ENCODE assay signal across 24 cellular contexts in genomic region chr14:56280843-56281242, GRCh38.
DNase-seq lines count a peak whose midpoint lies in the region; FAIRE-seq and TF ChIP-seq lines count a peak whose summit lies in the region.
"Had no signal": no experiment of that assay in that cellular context is flagged by ENCODE, and none has a peak within 500 bp of the region (broad histone marks: within the 10 kb centered on the region; RNA-seq: fewer than 3 reads in every experiment).

No MANE protein-coding gene starts in this region.

- no peaks in the 10 kb centered on the region for H3K36me3 ChIP-seq in PC-9 (ENCODE audit: low read depth)
- H3K36me3 ChIP-seq: transverse colon, WERI-Rb-1 had no signal

- no peaks in the 10 kb centered on the region for H3K9me2 ChIP-seq in PC-9 (ENCODE audit: insufficient read depth)

- FAIRE-seq in G401.6 (lab: Jason Lieb, UNC), result peak; percentile 34

- H3K9me3 ChIP-seq in PC-9 (ENCODE audit: insufficient read depth, low read depth), result no peaks in the 10 kb centered on the region
- H3K9me3 ChIP-seq: transverse colon had no signal

- no peaks in the 10 kb centered on the region for H3K27me3 ChIP-seq in PC-9 (ENCODE audit: insufficient read depth, low read depth)
- H3K27me3 ChIP-seq: transverse colon had no signal

- H3K4me3 ChIP-seq in PC-9 (no peak overlapping the region), fibroblast of mammary gland (ENCODE audit: control insufficient read depth, low read depth, low read length) (no peak overlapping the region), retinal pigment epithelial cell (ENCODE audit: low read length) (no peak overlapping the region)
- H3K4me3 ChIP-seq: transverse colon had no signal

- no peak overlapping the region for H2AFZ ChIP-seq in PC-9

- DNase-seq in PC-9, result no peak
- DNase-seq in fibroblast of mammary gland (ENCODE audit: low read depth), result no peak
- DNase-seq in retinal pigment epithelial cell (ENCODE audit: low read depth), result no peak
- DNase-seq in D341Med (ENCODE audit: low spot score), result no peak
- DNase-seq in NCI-H1105 treated with DMSO at 0.1 percent for 48 hours (lab: John Stamatoyannopoulos, UW), result no peak
- no peak for DNase-seq in hypothalamus (lab: John Stamatoyannopoulos, UW)
- DNase-seq: activated CD4-positive, alpha-beta T cell treated with anti-CD3 and anti-CD28 coated beads, Interleukin-2, amount 50 U/mL, for 48 hours; activated naive CD4-positive, alpha-beta T cell; activated T-cell treated with anti-CD3 and anti-CD28 coated beads for 4 hours; amniotic stem cell; C1 segment of cervical spinal cord; cerebellar nuclear complex; foreskin melanocyte; kidney glomerular epithelial cell; mammary epithelial cell; naive B cell; NCI-H1092 treated with DMSO at 0.1 percent for 48 hours; NCI-H2107; NCI-H526; stimulated activated CD4-positive, alpha-beta T cell treated with anti-CD3 and anti-CD28 coated beads, Interleukin-2, amount 100 ng/mL, for 48 hours; T-helper 2 cell; transverse colon; WERI-Rb-1 had no signal

- no peak overlapping the region for H3K27ac ChIP-seq in PC-9
- H3K27ac ChIP-seq: transverse colon, WERI-Rb-1 had no signal

- H3K4me2 ChIP-seq in PC-9, result no peak overlapping the region

- intact Hi-C loops in PC-9 (cut with micrococcal nuclease; ENCODE audit: unreplicated experiment), result no loop called here

- TF ChIP-seq CTCF in PC-9 (conservative IDR thresholded peaks at IDR 0.05) (0 out of 2 replicates have a peak, but pooled peaks have one; percentile 7), fibroblast of mammary gland (conservative IDR thresholded peaks at IDR 0.05; ENCODE audit: control insufficient read depth, insufficient read depth, low read depth, low read length) (peak; percentile 11), retinal pigment epithelial cell (conservative IDR thresholded peaks at IDR 0.05; ENCODE audit: low read depth, low read length) (peak; percentile 40)

- CTCF ChIA-PET in PC-9 (lab: Charles Lee), result no interaction called here

- H3K79me2 ChIP-seq in PC-9 (ENCODE audit: low read depth), result no peaks in the 10 kb centered on the region

- H3F3A ChIP-seq in PC-9 (ENCODE audit: insufficient read depth, low read depth), result no peaks in the 10 kb centered on the region

- H4K20me1 ChIP-seq in PC-9 (ENCODE audit: insufficient read depth), result no peaks in the 10 kb centered on the region

- no peaks in the 10 kb centered on the region for H3K4me1 ChIP-seq in PC-9 (replicated peaks; ENCODE audit: insufficient read depth)
- H3K4me1 ChIP-seq: transverse colon had no signal

- POLR2A ChIA-PET in PC-9 (lab: Charles Lee; ENCODE audit: unreplicated experiment), result no interaction called here

- no TSS peak for BruUV-seq in PC-9 (replicated peaks; lab: Mats Ljungman, UMichigan)
